ENCODE assay signal across 33 cellular contexts in the genomic region with DNA sequence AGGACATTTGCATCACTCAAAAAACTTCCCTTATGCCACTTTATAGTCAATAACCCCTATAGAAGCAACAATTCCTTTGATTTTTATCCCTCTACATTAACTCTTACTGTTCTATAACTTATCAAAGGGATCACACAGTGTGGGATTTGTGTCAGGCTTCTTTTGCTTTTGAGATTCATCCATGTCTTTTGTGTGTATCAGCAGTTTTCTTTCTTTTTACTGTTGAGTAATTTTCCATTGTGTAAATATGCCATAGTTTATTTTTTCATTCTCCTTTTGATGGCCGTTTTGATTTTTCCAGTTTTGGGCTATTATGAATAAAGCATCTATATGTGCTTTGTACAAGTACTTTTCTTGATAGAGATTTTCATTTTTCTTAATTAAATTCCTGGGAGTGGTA.
"Had no signal": no experiment of that assay in that cellular context is flagged by ENCODE, and none has a peak within 500 bp of the region (broad histone marks: within the 10 kb centered on the region; RNA-seq: fewer than 3 reads in every experiment).

No MANE protein-coding gene starts in this region.

- H3K4me3 ChIP-seq: adrenal gland, ascending aorta, body of pancreas, breast epithelium, cardiac muscle cell had no signal

- H3K9me3 ChIP-seq: adrenal gland, ascending aorta, body of pancreas had no signal

- FAIRE-seq: astrocyte, bronchial epithelial cell had no signal

- H3K27me3 ChIP-seq: adrenal gland, ascending aorta, body of pancreas, brain microvascular endothelial cell, breast epithelium, cardiac muscle cell had no signal

- ATAC-seq: activated naive CD4-positive, alpha-beta T cell treated with anti-CD3 and anti-CD28 coated beads, Interleukin-2, amount 50 U/mL, for 72 hours; activated naive CD8-positive, alpha-beta T cell treated with anti-CD3 and anti-CD28 coated beads, Interleukin-2, amount 50 U/mL, for 24 hours; activated T-cell treated with anti-CD3 and anti-CD28 coated beads, Interleukin-2, amount 50 U/mL, for 4 hours; activated T-cell treated with anti-CD3 and anti-CD28 coated beads, Interleukin-2, amount 50 U/mL, for 72 hours; activated T-helper 17 cell treated with anti-CD3 and anti-CD28 coated beads, Interleukin-2, amount 50 U/mL, for 72 hours; body of pancreas had no signal

- H3K36me3 ChIP-seq: adrenal gland, ascending aorta, brain microvascular endothelial cell, breast epithelium, cardiac muscle cell had no signal

- DNase-seq: activated effector memory CD4-positive, alpha-beta T cell treated with anti-CD3 and anti-CD28 coated beads, Interleukin-2, amount 50 U/mL, for 16 hours; activated effector memory CD4-positive, alpha-beta T cell treated with Interleukin-2 at 50 U/mL for 16 hours; activated gamma-delta T cell; activated gamma-delta T cell treated with Interleukin-2 at 50 U/mL for 16 hours; activated naive CD4-positive, alpha-beta T cell; activated naive CD4-positive, alpha-beta T cell treated with anti-CD3 and anti-CD28 coated beads for 36 hours; activated naive CD4-positive, alpha-beta T cell treated with anti-CD3 and anti-CD28 coated beads, Interleukin-2, amount 10 ng/mL, durations not matched to agents 7 days and 5 days; activated naive CD4-positive, alpha-beta T cell treated with anti-CD3 and anti-CD28 coated beads, Interleukin-2, amount 50 U/mL, for 16 hours; activated naive CD4-positive, alpha-beta T cell treated with Interleukin-2 at 50 U/mL for 16 hours; activated naive CD8-positive, alpha-beta T cell treated with anti-CD3 and anti-CD28 coated beads for 36 hours; activated naive CD8-positive, alpha-beta T cell treated with anti-CD3 and anti-CD28 coated beads, Interleukin-2, amount 10 ng/mL, durations not matched to agents 7 days and 5 days; activated naive CD8-positive, alpha-beta T cell treated with anti-CD3 and anti-CD28 coated beads, Interleukin-2, amount 50 U/mL, for 24 hours; activated T-cell treated with anti-CD3 and anti-CD28 coated beads, Interleukin-2, amount 50 U/mL, for 24 hours; activated T-cell treated with anti-CD3 and anti-CD28 coated beads, Interleukin-2, amount 50 U/mL, for 4 hours; activated T-cell treated with anti-CD3 and anti-CD28 coated beads, Interleukin-2, amount 50 U/mL, for 48 hours; activated T-cell treated with anti-CD3 and anti-CD28 coated beads, Interleukin-2, amount 50 U/mL, for 72 hours; adrenal gland; amniotic stem cell; amygdala; anterior cingulate cortex; aorta; body of pancreas; brain microvascular endothelial cell; caudate nucleus; central memory CD4-positive, alpha-beta T cell; cerebellar nuclear complex had no signal

- H3K27ac ChIP-seq: adrenal gland, ascending aorta, body of pancreas, brain microvascular endothelial cell, breast epithelium, cardiac muscle cell had no signal

- H3K4me1 ChIP-seq: adrenal gland, ascending aorta, body of pancreas, breast epithelium had no signal
